16 cellular contexts compared by ENCODE assay signal in genomic region chr12:122985590-122986257, GRCh38. TPM values are rescaled to one million over a fixed set of nuclear protein-coding genes. Genes with fewer than 3 reads are reported as not detected.
A peak's percentile ranks its signal among the peaks of the same experiment; 100 is the strongest.
DNase-seq lines count a peak whose midpoint lies in the region; FAIRE-seq and TF ChIP-seq lines count a peak whose summit lies in the region.
"Had no signal": no experiment of that assay in that cellular context is flagged by ENCODE, and none has a peak within 500 bp of the region (broad histone marks: within the 10 kb centered on the region; RNA-seq: fewer than 3 reads in every experiment).

No MANE protein-coding gene starts in this region.

- H3K23me2 ChIP-seq in H9 (ENCODE audit: insufficient read length, low read depth, low read length, poor library complexity, severe bottlenecking), result peaks cover 5% of the 10 kb centered on the region

- TF ChIP-seq EP300 in sigmoid colon (IDR thresholded peaks at IDR 0.05), result no peak

- H3K18ac ChIP-seq in H9 (ENCODE audit: insufficient read length, low read depth, low read length), result no peak overlapping the region

- no peak overlapping the region for H3K56ac ChIP-seq in H9 (ENCODE audit: insufficient read length, low read depth, low read length)

- H3K9me3 ChIP-seq in AG04450 (ENCODE audit: control insufficient read depth, insufficient read depth, low read length), result no peaks in the 10 kb centered on the region; the same call in 1 of the 2 replicates
- no peaks in the 10 kb centered on the region for H3K9me3 ChIP-seq in OCI-LY1 (ENCODE audit: low read length)
- no peaks in the 10 kb centered on the region for H3K9me3 ChIP-seq in kidney (ENCODE audit: control insufficient read depth in 1 of 2, low read length in 2 of 2)
- H3K9me3 ChIP-seq in sigmoid colon, result no peaks in the 10 kb centered on the region
- no peaks in the 10 kb centered on the region for H3K9me3 ChIP-seq in H9 (ENCODE audit: control insufficient read depth, low read depth, low read length)
- H3K9me3 ChIP-seq: esophagus squamous epithelium had no signal

- 95% methylated on average over 39 of the region's 39 CpGs for WGBS in sigmoid colon, 2 donors
- no CpG with 5 or more reads among the region's 39 CpGs for WGBS in H9 (ENCODE audit: extremely low coverage, insufficient read length, low lambda C conversion rate)
- WGBS in lower leg skin, 2 donors, result 94 to 95% methylated on average over 26 to 38 of the region's 39 CpGs

- POLR2A ChIA-PET in AG04450 (lab: Yijun Ruan, JAX), result interaction anchor here (1.6 kb wide), 1 partner anchor 247 kb away, joined by 3 read pairs; no protein-coding TSS in a partner anchor

- H2BK120ac ChIP-seq in H9 (ENCODE audit: low read depth, low read length, poor library complexity, severe bottlenecking), result no peak overlapping the region

- no peaks in the 10 kb centered on the region for H3K27me3 Mint-ChIP-seq in H9 (ENCODE audit: low read depth)

- TF ChIP-seq CTCF in AG04450 (IDR thresholded peaks at IDR 0.05; ENCODE audit: low read depth, low read length), result no peak
- TF ChIP-seq CTCF in OCI-LY1 (IDR thresholded peaks at IDR 0.05; ENCODE audit: low read length), result no peak
- TF ChIP-seq CTCF in kidney (IDR thresholded peaks at IDR 0.05; ENCODE audit: borderline replicate concordance, extremely low read depth, insufficient read depth), result no peak
- TF ChIP-seq CTCF in sigmoid colon (IDR thresholded peaks at IDR 0.05), result no peak
- no peak for TF ChIP-seq CTCF in H9 (conservative IDR thresholded peaks at IDR 0.05)
- TF ChIP-seq CTCF in lower leg skin (IDR thresholded peaks at IDR 0.05), result no peak

- H3K4me1 Mint-ChIP-seq in H9, result peaks cover 5 to 24% of the 10 kb centered on the region in 2 experiments; a peak in 3 of 4 replicates

- H2BK5ac ChIP-seq in H9 (ENCODE audit: insufficient read length, low read length), result no peak overlapping the region

- no peak overlapping the region for H3T11ph ChIP-seq in H9 (ENCODE audit: low read length)

- no peaks in the 10 kb centered on the region for H3K9me2 ChIP-seq in OCI-LY1 (ENCODE audit: low read depth, low read length)

- peaks cover 0 to 15% (median 8%) of the 10 kb centered on the region in 3 experiments; a peak in 3 of 7 replicates for H3K36me3 Mint-ChIP-seq in H9 (ENCODE audit: insufficient read depth in 1 of 3, low read depth in 3 of 3)

- H3K36me3 ChIP-seq in OCI-LY1 (ENCODE audit: insufficient read depth, low read length) (peaks cover 92% of the 10 kb centered on the region), kidney (ENCODE audit: control insufficient read depth in 1 of 2, insufficient read depth in 2 of 2, low read length in 2 of 2) (peaks cover 4 to 5% of the 10 kb centered on the region in 2 donors), sigmoid colon (peaks cover 12 to 71% (median 23%) of the 10 kb centered on the region in 4 donors)
- H3K36me3 ChIP-seq: cardiac muscle cell had no signal

- no peak overlapping the region for H3K14ac ChIP-seq in H9 (ENCODE audit: insufficient read depth, low read length)

- H4K91ac ChIP-seq in H9 (ENCODE audit: insufficient read length, low read depth, low read length), result no peak overlapping the region

- H2BK20ac ChIP-seq in H9 (ENCODE audit: low read depth, low read length, poor library complexity, severe bottlenecking), result no peak overlapping the region

- H3K27ac ChIP-seq in AG04450 (ENCODE audit: low read depth, low read length) (peak overlapping the region; percentile 2), OCI-LY1 (ENCODE audit: low read depth, low read length, poor library complexity, severe bottlenecking) (peak overlapping the region; percentile 74), kidney (ENCODE audit: low read depth in 2 of 2, low read length in 2 of 2) (no peak overlapping the region), sigmoid colon (peak overlapping the region; percentile 57 to 94 (median 73)), H9 (ENCODE audit: insufficient read length, low read depth, low read length) (no peak overlapping the region)

- no peak for TF ChIP-seq POLR2A in sigmoid colon (IDR thresholded peaks at IDR 0.05)
- no peak for TF ChIP-seq POLR2A in lower leg skin (IDR thresholded peaks at IDR 0.05)

- no peaks in the 10 kb centered on the region for H3K79me2 ChIP-seq in OCI-LY1 (ENCODE audit: insufficient read depth, low read length)
- H3K79me2 ChIP-seq in H9 (ENCODE audit: insufficient read depth, low read length), result no peaks in the 10 kb centered on the region

- H2AFZ ChIP-seq in OCI-LY1 (ENCODE audit: low read length) (no peak overlapping the region), H9 (ENCODE audit: low read length) (no peak overlapping the region)

- H3K9me3 Mint-ChIP-seq in H9, result no peaks in the 10 kb centered on the region
- H3K9me3 Mint-ChIP-seq: activated T-helper 1 cell treated with anti-CD3 and anti-CD28 coated beads, Interleukin-12 subunit alpha, Interleukin-12 subunit beta, Interleukin-2, Interleukin-4 antibody, amounts not matched to agents 30 ng/mL and 10 ng/mL and 1 ng/mL, durations not matched to agents 14 hours and 24 hours and 36 hours; CD8-positive, alpha-beta T cell had no signal

- 0 out of 2 replicates have a peak, but pooled peaks cover 6% of the 10 kb centered on the region for H3F3A ChIP-seq in OCI-LY1 (ENCODE audit: insufficient read depth, low read length)

- DNase-seq in AG04450 (ENCODE audit: low read depth, low spot score) (no peak), kidney (peak; percentile 71), sigmoid colon (no peak), retina (no peak), H9 (no peak), NCI-H1105 treated with DMSO at 0.1 percent for 48 hours (lab: John Stamatoyannopoulos, UW) (no peak), lower leg skin (ENCODE audit: low spot score in 2 of 2) (no peak)
- DNase-seq: effector CD4-positive, alpha-beta T cell; esophagus squamous epithelium; Kasumi-1; NCI-H1105; NCI-H510A treated with DMSO at 0.1 percent for 48 hours had no signal

- H2BK12ac ChIP-seq in H9 (ENCODE audit: insufficient read length, low read depth, low read length), result no peak overlapping the region

- no peaks in the 10 kb centered on the region for H3K79me1 ChIP-seq in H9 (ENCODE audit: insufficient read depth, low read depth, low read length, poor library complexity, severe bottlenecking)

- H4K20me1 ChIP-seq in OCI-LY1 (ENCODE audit: insufficient read depth, low read length) (no peaks in the 10 kb centered on the region), H9 (ENCODE audit: control insufficient read depth, insufficient read depth, insufficient read length) (no peaks in the 10 kb centered on the region)

- no peak overlapping the region for H3K9ac ChIP-seq in OCI-LY1 (ENCODE audit: low read length)
- no peak overlapping the region for H3K9ac ChIP-seq in kidney (ENCODE audit: low read length in 2 of 2)
- H3K9ac ChIP-seq in H9 (ENCODE audit: extremely low read depth, insufficient read length, low read length), result no peak overlapping the region

- H2BK15ac ChIP-seq in H9 (ENCODE audit: low read depth, low read length), result no peak overlapping the region

- H2AK5ac ChIP-seq in H9 (ENCODE audit: insufficient read length, low read length), result no peak overlapping the region

- FAIRE-seq in kidney (lab: Jason Lieb, UNC), result no peak

- peak overlapping the region in 1 of 3 experiments; percentile 34; a peak in 1 of 7 replicates for H3K27ac Mint-ChIP-seq in H9
- H3K27ac Mint-ChIP-seq: activated T-helper 1 cell treated with anti-CD3 and anti-CD28 coated beads, Interleukin-12 subunit alpha, Interleukin-12 subunit beta, Interleukin-2, Interleukin-4 antibody, amounts not matched to agents 30 ng/mL and 10 ng/mL and 1 ng/mL, durations not matched to agents 14 hours and 24 hours and 36 hours; CD8-positive, alpha-beta T cell had no signal

- no peak overlapping the region for H3K4me3 Mint-ChIP-seq in H9
- H3K4me3 Mint-ChIP-seq: activated T-helper 1 cell treated with anti-CD3 and anti-CD28 coated beads, Interleukin-12 subunit alpha, Interleukin-12 subunit beta, Interleukin-2, Interleukin-4 antibody, amounts not matched to agents 30 ng/mL and 10 ng/mL and 1 ng/mL, durations not matched to agents 14 hours and 24 hours and 36 hours; CD8-positive, alpha-beta T cell had no signal

- CTCF ChIA-PET in AG04450 (lab: Charles Lee), result interaction anchor here (4.9 kb wide), 1 partner anchor 252 kb away, joined by 39 read pairs; no protein-coding TSS in a partner anchor

- intact Hi-C loops in kidney (cut with DNase I) (no loop called here), sigmoid colon (cut with DNase I) (no loop called here), lower leg skin (cut with DNase I; ENCODE audit: low total_unique reads) (no loop called here)

- no peak overlapping the region for H4K5ac ChIP-seq in H9 (ENCODE audit: insufficient read length, low read depth, low read length)

- H3K23ac ChIP-seq in H9 (ENCODE audit: insufficient read length, low read depth, low read length), result no peak overlapping the region

- H3K4me3 ChIP-seq in AG04450 (ENCODE audit: low read depth, low read length), result no peak overlapping the region
- H3K4me3 ChIP-seq in OCI-LY1 (ENCODE audit: low read depth, low read length, poor library complexity, severe bottlenecking), result no peak overlapping the region
- H3K4me3 ChIP-seq in kidney (ENCODE audit: low read length in 2 of 2), result no peak overlapping the region
- no peak overlapping the region for H3K4me3 ChIP-seq in sigmoid colon
- H3K4me3 ChIP-seq in lower leg skin (ENCODE audit: low read depth, poor library complexity, severe bottlenecking), result no peak overlapping the region
- H3K4me3 ChIP-seq: cardiac muscle cell, esophagus squamous epithelium had no signal

- no peaks in the 10 kb centered on the region for H3K27me3 ChIP-seq in AG04450 (ENCODE audit: control insufficient read depth, insufficient read depth, low read length)
- H3K27me3 ChIP-seq in OCI-LY1 (ENCODE audit: insufficient read depth, low read length), result no peaks in the 10 kb centered on the region
- H3K27me3 ChIP-seq in sigmoid colon, result no peaks in the 10 kb centered on the region
- no peaks in the 10 kb centered on the region for H3K27me3 ChIP-seq in H9 (ENCODE audit: insufficient read depth, low read length)
- H3K27me3 ChIP-seq: cardiac muscle cell, esophagus squamous epithelium had no signal

- no peak overlapping the region for H3K4me2 ChIP-seq in OCI-LY1 (ENCODE audit: low read length)
- no peak overlapping the region for H3K4me2 ChIP-seq in H9 (ENCODE audit: insufficient read depth, insufficient read length, low read length)

- H3K4me1 ChIP-seq in OCI-LY1 (ENCODE audit: insufficient read depth, low read length, severe bottlenecking), result peaks cover 41% of the 10 kb centered on the region
- peaks cover 11 to 39% of the 10 kb centered on the region in 2 donors for H3K4me1 ChIP-seq in kidney (ENCODE audit: control insufficient read depth in 1 of 2, insufficient read depth in 1 of 2, low read depth in 1 of 2, low read length in 2 of 2)
- H3K4me1 ChIP-seq in sigmoid colon, result peaks cover 0 to 46% (median 44%) of the 10 kb centered on the region in 4 donors
- peaks cover 5% of the 10 kb centered on the region; the same call in 1 of the 2 replicates for H3K4me1 ChIP-seq in H9 (ENCODE audit: insufficient read depth, low read length)

- H3K4ac ChIP-seq in H9 (ENCODE audit: low read depth, low read length), result no peak overlapping the region

- H4K8ac ChIP-seq in H9 (replicated peaks; ENCODE audit: insufficient read length, low read depth, low read length), result no peak overlapping the region

RNA-seq across cellular contexts. Expression of gene ARL6IP4, which starts 5.2 kb away (rescaled TPM):
- polyA plus RNA-seq in AG04450 (2011; rRNA removed), result 185 and 209 TPM in 2 replicates
- 57.7 and 61.3 TPM in 2 replicates for polyA minus RNA-seq in AG04450 (2011; rRNA and poly(A)+ RNA removed)
- 168 TPM for total RNA-seq in kidney
- 362 TPM for polyA plus RNA-seq in kidney (ENCODE audit: insufficient read depth, low read depth, low replicate concordance)
- 100 to 1,000 TPM; 211 to 358 (median 327) TPM for total RNA-seq in sigmoid colon
- 100 to 1,000 TPM; 233 to 312 (median 243) TPM for polyA plus RNA-seq in sigmoid colon
- 124 and 132 TPM in 2 replicates for total RNA-seq in H9 (2021)
- total RNA-seq in lower leg skin, result 100 to 1,000 TPM; 129 to 188 (median 167) TPM

RNA-seq across cellular contexts. Expression of gene OGFOD2, which starts 10.7 kb away (rescaled TPM):
- 6.1 and 8.9 TPM in 2 replicates for polyA plus RNA-seq in AG04450 (2011; rRNA removed)
- 7.3 and 8.0 TPM in 2 replicates for polyA minus RNA-seq in AG04450 (2011; rRNA and poly(A)+ RNA removed)
- total RNA-seq in kidney, result 22.9 TPM
- polyA plus RNA-seq in kidney (ENCODE audit: insufficient read depth, low read depth, low replicate concordance), result 27.5 TPM
- total RNA-seq in sigmoid colon, result 10 to 100 TPM in 2 of 4 donors, 1 to 10 TPM in 2; 8.1 to 13.6 (median 9.4) TPM
- polyA plus RNA-seq in sigmoid colon, result 10 to 100 TPM; 10.2 to 26.5 (median 17.8) TPM
- total RNA-seq in H9 (2021), result 14.1 and 14.7 TPM in 2 replicates
- total RNA-seq in lower leg skin, result 10 to 100 TPM in 3 of 4 donors, 1 to 10 TPM in 1; 6.6 to 14.1 (median 13.0) TPM

RNA-seq across cellular contexts. Expression of gene ABCB9, which starts 19.5 kb away (rescaled TPM):
- 3.4 and 5.0 TPM in 2 replicates for polyA plus RNA-seq in AG04450 (2011; rRNA removed)
- 12.2 and 12.8 TPM in 2 replicates for polyA minus RNA-seq in AG04450 (2011; rRNA and poly(A)+ RNA removed)
- total RNA-seq in kidney, result 7.6 TPM
- 4.6 TPM for polyA plus RNA-seq in kidney (ENCODE audit: insufficient read depth, low read depth, low replicate concordance)
- 1 to 10 TPM; 1.6 to 3.8 (median 2.8) TPM for total RNA-seq in sigmoid colon
- polyA plus RNA-seq in sigmoid colon, result 1 to 10 TPM; 1.2 to 5.3 (median 3.5) TPM
- 3.3 and 4.6 TPM in 2 replicates for total RNA-seq in H9 (2021)
- 10 to 100 TPM in 1 of 4 donors, 1 to 10 TPM in 3; 3.4 to 10.2 (median 7.2) TPM for total RNA-seq in lower leg skin

Comparison
In these comparisons a context has a peak if more than half of its experiments do, and no peak if none do; other contexts are left out.
1. H3K27ac ChIP-seq: peak in AG04450 (single experiment), OCI-LY1 (single experiment) and sigmoid colon (4 of 4); none in kidney (0 of 2) and H9 (single experiment).